In the genomic region with DNA sequence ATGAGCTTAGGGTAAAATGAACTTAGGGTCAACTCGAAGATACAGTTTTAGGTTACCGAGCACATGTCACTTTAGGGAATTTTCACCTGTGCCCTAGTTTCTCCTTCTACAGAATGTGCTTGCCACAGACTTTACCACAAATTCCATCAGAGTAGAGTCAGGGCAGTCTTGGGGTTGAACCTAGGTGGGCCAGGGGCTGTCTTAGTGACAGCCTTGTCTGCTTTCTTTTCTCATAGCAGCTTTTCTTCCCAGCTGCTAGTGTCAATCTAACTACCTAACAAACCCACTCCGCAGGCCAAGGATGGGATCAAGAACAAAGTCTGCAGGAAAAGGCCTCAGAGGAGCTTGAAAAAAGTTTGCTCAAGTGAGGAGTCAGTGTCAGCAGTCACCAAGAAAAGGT, we compare ENCODE assay signal across 25 cellular contexts.
DNase-seq lines count a peak whose midpoint lies in the region; TF ChIP-seq lines count a peak whose summit lies in the region.
"Had no signal": no experiment of that assay in that cellular context is flagged by ENCODE, and none has a peak within 500 bp of the region (broad histone marks: within the 10 kb centered on the region; RNA-seq: fewer than 3 reads in every experiment).

No MANE protein-coding gene starts in this region.

- H3K4me3 Mint-ChIP-seq in activated CD4-positive, alpha-beta memory T cell treated with anti-CD3 and anti-CD28 coated beads for 36 hours = no peak overlapping the region
- H3K4me3 Mint-ChIP-seq: CD4-positive, alpha-beta T cell had no signal

- peak overlapping the region; percentile 70 for H2AFZ ChIP-seq in SU-DHL-6 (ENCODE audit: low read depth, low read length, severe bottlenecking)

- no peaks in the 10 kb centered on the region for H3K79me2 ChIP-seq in SU-DHL-6 (ENCODE audit: insufficient read depth, low read length)

- CTCF ChIA-PET in activated CD4-positive, alpha-beta memory T cell treated with anti-CD3 and anti-CD28 coated beads for 36 hours (lab: Charles Lee) = no interaction called here

- intact Hi-C loops in activated CD4-positive, alpha-beta memory T cell treated with anti-CD3 and anti-CD28 coated beads for 36 hours (cut with micrococcal nuclease) = no loop called here
- intact Hi-C loops in colonic mucosa (cut with DNase I) = no loop called here

- no peaks in the 10 kb centered on the region for H3F3A ChIP-seq in SU-DHL-6 (ENCODE audit: insufficient read depth)

- H3K27ac ChIP-seq in SU-DHL-6 (ENCODE audit: low read depth, low read length) (no peak overlapping the region), colonic mucosa (no peak overlapping the region)
- H3K27ac ChIP-seq: BLaER1 treated with 17β-estradiol and CSF1 and Interleukin-3, amounts not matched to agents 10 nM and 100 nM; Peyer's patch; SK-N-MC had no signal

- no peak overlapping the region for H3K4me3 ChIP-seq in SU-DHL-6 (ENCODE audit: insufficient read depth, low read length, poor library complexity, severe bottlenecking)
- H3K4me3 ChIP-seq in skeletal muscle cell (ENCODE audit: low read depth, low read length) = no peak overlapping the region
- no peak overlapping the region for H3K4me3 ChIP-seq in colonic mucosa
- H3K4me3 ChIP-seq: BLaER1 treated with 17β-estradiol and CSF1 and Interleukin-3, amounts not matched to agents 10 nM and 100 nM; MG63; Peyer's patch; SK-N-MC had no signal

- H3K27me3 Mint-ChIP-seq in activated CD4-positive, alpha-beta memory T cell treated with anti-CD3 and anti-CD28 coated beads for 36 hours = no peaks in the 10 kb centered on the region
- H3K27me3 Mint-ChIP-seq: CD4-positive, alpha-beta T cell had no signal

- POLR2A ChIA-PET in activated CD4-positive, alpha-beta memory T cell treated with anti-CD3 and anti-CD28 coated beads for 36 hours (lab: Charles Lee) = no interaction called here

- H3K36me3 Mint-ChIP-seq in activated CD4-positive, alpha-beta memory T cell treated with anti-CD3 and anti-CD28 coated beads for 36 hours = no peaks in the 10 kb centered on the region

- H4K20me1 ChIP-seq in SU-DHL-6 (ENCODE audit: low read depth, low read length) = no peaks in the 10 kb centered on the region
- H4K20me1 ChIP-seq: BLaER1 treated with 17β-estradiol and CSF1 and Interleukin-3, amounts not matched to agents 10 nM and 100 nM had no signal

- H3K9me3 Mint-ChIP-seq in activated CD4-positive, alpha-beta memory T cell treated with anti-CD3 and anti-CD28 coated beads for 36 hours = peaks cover 9% of the 10 kb centered on the region

- H3K4me1 ChIP-seq in colonic mucosa = no peaks in the 10 kb centered on the region
- H3K4me1 ChIP-seq: BLaER1 treated with 17β-estradiol and CSF1 and Interleukin-3, amounts not matched to agents 10 nM and 100 nM; Peyer's patch had no signal

- peaks cover 5% of the 10 kb centered on the region; the same call in 1 of the 2 replicates for H3K9me3 ChIP-seq in SU-DHL-6 (ENCODE audit: insufficient read depth, low read length)
- H3K9me3 ChIP-seq in colonic mucosa = no peaks in the 10 kb centered on the region
- H3K9me3 ChIP-seq: BLaER1 treated with 17β-estradiol and CSF1 and Interleukin-3, amounts not matched to agents 10 nM and 100 nM; MG63; Peyer's patch had no signal

- no peak overlapping the region for H3K4me2 ChIP-seq in SU-DHL-6 (ENCODE audit: low read depth, low read length, poor library complexity, severe bottlenecking)
- H3K4me2 ChIP-seq: BLaER1 treated with 17β-estradiol and CSF1 and Interleukin-3, amounts not matched to agents 10 nM and 100 nM had no signal

- TF ChIP-seq CTCF in SU-DHL-6 (IDR thresholded peaks at IDR 0.05; ENCODE audit: insufficient read depth, low read length, poor library complexity, severe bottlenecking) (no peak), colonic mucosa (IDR thresholded peaks at IDR 0.05) (no peak)

- no peaks in the 10 kb centered on the region for H3K36me3 ChIP-seq in SU-DHL-6 (ENCODE audit: low read length)
- H3K36me3 ChIP-seq in colonic mucosa = no peaks in the 10 kb centered on the region
- H3K36me3 ChIP-seq: BLaER1 treated with 17β-estradiol and CSF1 and Interleukin-3, amounts not matched to agents 10 nM and 100 nM; MG63; Peyer's patch had no signal

- DNase-seq in Daoy (ENCODE audit: low read depth) = peak; percentile 55
- peak; percentile 4 for DNase-seq in iris pigment epithelial cell (ENCODE audit: low read depth)
- peak; percentile 24 for DNase-seq in skeletal muscle cell (ENCODE audit: low read depth)
- DNase-seq in NCI-H2227 (lab: John Stamatoyannopoulos, UW; ENCODE audit: unreplicated experiment) = no peak
- DNase-seq in T-helper 9 cell = no peak
- DNase-seq in activated CD4-positive, alpha-beta memory T cell treated with anti-CD3 and anti-CD28 coated beads for 36 hours = no peak
- no peak for DNase-seq in colonic mucosa
- DNase-seq: 8988T; AML-193; CD4-positive, alpha-beta T cell; COR-L47; H7; KBM-7; MG63; NCI-H1105 treated with DMSO at 0.1 percent for 48 hours; NCI-H2029; NCI-H446 treated with DMSO at 0.1 percent for 48 hours; NCI-H526 treated with DMSO at 0.1 percent for 48 hours; OCI-M1; Peyer's patch; SHP77 treated with DMSO at 0.1 percent for 48 hours; SW 1271 had no signal

- H3K9ac ChIP-seq in SU-DHL-6 (ENCODE audit: low read length) = no peak overlapping the region
- H3K9ac ChIP-seq in colonic mucosa (ENCODE audit: low read depth in 2 of 2, low read length in 2 of 2) = no peak overlapping the region
- H3K9ac ChIP-seq: BLaER1 treated with 17β-estradiol and CSF1 and Interleukin-3, amounts not matched to agents 10 nM and 100 nM had no signal

- no peaks in the 10 kb centered on the region for H3K4me1 Mint-ChIP-seq in activated CD4-positive, alpha-beta memory T cell treated with anti-CD3 and anti-CD28 coated beads for 36 hours (ENCODE audit: low read depth)

- no peak overlapping the region for H3K27ac Mint-ChIP-seq in activated CD4-positive, alpha-beta memory T cell treated with anti-CD3 and anti-CD28 coated beads for 36 hours
- H3K27ac Mint-ChIP-seq: CD4-positive, alpha-beta T cell had no signal

- no peaks in the 10 kb centered on the region for H3K9me2 ChIP-seq in SU-DHL-6 (replicated peaks; ENCODE audit: insufficient read depth, low read length)

- H3K27me3 ChIP-seq in SU-DHL-6 (ENCODE audit: low read length) (no peaks in the 10 kb centered on the region), colonic mucosa (no peaks in the 10 kb centered on the region)
- H3K27me3 ChIP-seq: BLaER1 treated with 17β-estradiol and CSF1 and Interleukin-3, amounts not matched to agents 10 nM and 100 nM; MG63; Peyer's patch had no signal

Comparison
In these comparisons a context has a peak if more than half of its experiments do, and no peak if none do; other contexts are left out.
1. DNase-seq: peak in Daoy (single experiment), iris pigment epithelial cell (single experiment) and skeletal muscle cell (single experiment); none in NCI-H2227 (single experiment), T-helper 9 cell (single experiment), activated CD4-positive, alpha-beta memory T cell treated with anti-CD3 and anti-CD28 coated beads for 36 hours (single experiment) and colonic mucosa (single experiment).